In genomic region chr17:6446516-6447100, GRCh38 we compare ENCODE assay signal across 35 cellular contexts. TPM values are rescaled to one million over a fixed set of nuclear protein-coding genes. Genes with fewer than 3 reads are reported as not detected.
"Had no signal": no experiment of that assay in that cellular context is flagged by ENCODE, and none has a peak within 500 bp of the region (broad histone marks: within the 10 kb centered on the region; RNA-seq: fewer than 3 reads in every experiment).

No MANE protein-coding gene starts in this region.

- H3K79me2 ChIP-seq: parathyroid adenoma had no signal

- FAIRE-seq: endometrium, islet of Langerhans had no signal

- DNase-seq: cortex of kidney; effector memory CD8-positive, alpha-beta T cell; erythroblast; esophagus squamous epithelium; foreskin melanocyte; head of caudate nucleus; left cardiac atrium; left lung; mesenchymal stem cell; mucosa of descending colon; naive B cell; nephron progenitor cell; right cardiac atrium; sigmoid colon; stimulated activated CD4-positive, alpha-beta T cell treated with anti-CD3 and anti-CD28 coated beads, Interleukin-4, amount 100 ng/mL, for 4 hours; stimulated activated naive CD8-positive, alpha-beta T cell treated with anti-CD3 and anti-CD28 coated beads, Interleukin-15, Interleukin-2, amounts not matched to agents 100 U/mL and 50 U/mL, for 24 hours; substantia nigra; testis; tibial artery had no signal

- H3K36me3 Mint-ChIP-seq: naive B cell; stimulated activated memory B cell treated with anti-CD40 and anti-IgM and Interleukin-4, amounts not matched to agents 10 μg/mL and 1 μg/mL and 100 μg/mL, for 72 hours had no signal

- H3K4me1 ChIP-seq: prostate gland had no signal

- ATAC-seq: effector memory CD8-positive, alpha-beta T cell; left cardiac atrium; left lung; mucosa of descending colon; right cardiac atrium; stimulated activated memory B cell treated with anti-CD40 and anti-IgM and Interleukin-4, amounts not matched to agents 10 μg/mL and 1 μg/mL and 100 μg/mL, for 72 hours; stimulated activated naive CD8-positive, alpha-beta T cell treated with anti-CD3 and anti-CD28 coated beads, Interleukin-15, Interleukin-2, amounts not matched to agents 100 U/mL and 50 U/mL, for 24 hours had no signal

- H3K36me3 ChIP-seq: prostate gland, sigmoid colon, tibial artery had no signal

- H3K9ac ChIP-seq: parathyroid adenoma had no signal

- H3K9me3 Mint-ChIP-seq: central memory CD8-positive, alpha-beta T cell; effector memory CD8-positive, alpha-beta T cell; mesothelial cell of epicardium; naive B cell; stimulated activated memory B cell treated with anti-CD40 and anti-IgM and Interleukin-4, amounts not matched to agents 10 μg/mL and 1 μg/mL and 100 μg/mL, for 72 hours; type B pancreatic cell had no signal

- H3K27me3 ChIP-seq: left lung, sigmoid colon, testis had no signal

- H2AFZ ChIP-seq: parathyroid adenoma had no signal

- H3K9me3 ChIP-seq: esophagus squamous epithelium, left lung, mucosa of descending colon, neutrophil, prostate gland, sigmoid colon, testis, tibial artery had no signal

- H3K27ac Mint-ChIP-seq: effector memory CD8-positive, alpha-beta T cell; mesothelial cell of epicardium; nephron progenitor cell; stimulated activated memory B cell treated with anti-CD40 and anti-IgM and Interleukin-4, amounts not matched to agents 10 μg/mL and 1 μg/mL and 100 μg/mL, for 72 hours; type B pancreatic cell had no signal

- H3K27me3 Mint-ChIP-seq: naive B cell; stimulated activated memory B cell treated with anti-CD40 and anti-IgM and Interleukin-4, amounts not matched to agents 10 μg/mL and 1 μg/mL and 100 μg/mL, for 72 hours; type B pancreatic cell had no signal

- H3K4me3 ChIP-seq: esophagus squamous epithelium, left lung, mucosa of descending colon, prostate gland, sigmoid colon, testis, tibial artery had no signal

- H3K27ac ChIP-seq: esophagus squamous epithelium, left lung, neutrophil, parathyroid adenoma, prostate gland, sigmoid colon, testis, tibial artery had no signal

- H3K4me3 Mint-ChIP-seq: central memory CD8-positive, alpha-beta T cell; effector memory CD8-positive, alpha-beta T cell; naive B cell; stimulated activated memory B cell treated with anti-CD40 and anti-IgM and Interleukin-4, amounts not matched to agents 10 μg/mL and 1 μg/mL and 100 μg/mL, for 72 hours had no signal

RNA-seq across cellular contexts. Expression of gene PIMREG, which starts 2.4 kb away (rescaled TPM):
- total RNA-seq: sigmoid colon had no signal

RNA-seq across cellular contexts. Expression of gene AIPL1, which starts 11.7 kb away (rescaled TPM):
- total RNA-seq: dermis microvascular lymphatic vessel endothelial cell, esophagus squamous epithelium, kidney epithelial cell, left cardiac atrium, left lung, lower leg skin, lung microvascular endothelial cell, mesothelial cell of epicardium, mucosa of descending colon, omental fat pad, prostate gland, right cardiac atrium, sigmoid colon, skeletal muscle tissue, urinary bladder had no signal
